1 cellular context compared by ENCODE assay signal in the genomic region with DNA sequence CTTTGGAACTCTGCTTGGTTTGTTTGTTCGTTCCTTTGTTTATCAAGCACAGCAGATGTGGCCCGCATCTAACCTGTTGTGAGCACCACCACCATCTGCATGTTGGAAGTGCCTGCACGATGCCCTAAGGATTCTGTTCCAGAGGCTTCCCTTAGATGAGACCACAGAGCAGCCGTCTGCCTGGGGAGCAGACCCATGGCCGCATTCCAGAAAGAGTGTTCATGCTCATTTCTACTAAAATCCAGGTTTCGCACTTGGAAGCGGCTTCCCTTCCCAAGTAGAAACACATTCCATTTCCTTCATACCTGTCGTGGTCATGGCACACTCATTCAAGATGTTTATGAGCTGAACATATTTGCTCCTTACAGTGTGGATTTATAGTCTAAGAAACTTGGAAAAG.
A peak's percentile ranks its signal among the peaks of the same experiment; 100 is the strongest.
TF ChIP-seq lines count a peak whose summit lies in the region.

No MANE protein-coding gene starts in this region.

TF ChIP-seq in IMR-90, 13 proteins besides CTCF, POLR2A, EP300 and RAD21:
- TF ChIP-seq MXI1 (IDR thresholded peaks at IDR 0.05; ENCODE audit: borderline replicate concordance, low read depth, low read length), result no peak
- TF ChIP-seq BHLHE40 (IDR thresholded peaks at IDR 0.05; ENCODE audit: low read depth, low read length), result 0 out of 2 replicates have a peak, but pooled peaks have one; percentile 4
